In genomic region chr14:56903304-56904021, GRCh38 we compare ENCODE assay signal across 15 cellular contexts.
DNase-seq lines count a peak whose midpoint lies in the region; ATAC-seq and TF ChIP-seq lines count a peak whose summit lies in the region.
"Had no signal": no experiment of that assay in that cellular context is flagged by ENCODE, and none has a peak within 500 bp of the region (broad histone marks: within the 10 kb centered on the region; RNA-seq: fewer than 3 reads in every experiment).

No MANE protein-coding gene starts in this region.

- H2AFZ ChIP-seq in GM23338, result no peak overlapping the region

- no peak overlapping the region for H4K8ac ChIP-seq in mesendoderm (ENCODE audit: low read depth, low read length)

- no peak overlapping the region for H4K5ac ChIP-seq in mesendoderm (ENCODE audit: low read length)

- H3K4me1 Mint-ChIP-seq in GM23338 (peaks cover 69% of the 10 kb centered on the region), WTC11 (peaks cover 75% of the 10 kb centered on the region)
- H3K4me1 Mint-ChIP-seq: B cell had no signal

- no peak overlapping the region for H2AK5ac ChIP-seq in mesendoderm (ENCODE audit: low read length)

- peak overlapping the region; percentile 59 for H3K4me2 ChIP-seq in GM23338
- no peak overlapping the region for H3K4me2 ChIP-seq in mesendoderm (ENCODE audit: low read length)

- H3K27ac Mint-ChIP-seq in GM23338, result peak overlapping the region; percentile 54
- H3K27ac Mint-ChIP-seq in WTC11, result peak overlapping the region; percentile 88
- H3K27ac Mint-ChIP-seq: B cell; CD4-positive, alpha-beta T cell had no signal

- H3K27ac ChIP-seq in GM23338 (ENCODE audit: low read depth) (peak overlapping the region; percentile 20), HUES48 (ENCODE audit: low read depth, low read length) (peak overlapping the region; percentile 91), mesendoderm (ENCODE audit: low read depth, low read length) (no peak overlapping the region)

- peaks cover 3% of the 10 kb centered on the region; the same call in 2 of the 3 replicates for H3K9me3 Mint-ChIP-seq in GM23338
- peaks cover 5% of the 10 kb centered on the region; the same call in 1 of the 2 replicates for H3K9me3 Mint-ChIP-seq in WTC11
- H3K9me3 Mint-ChIP-seq: CD4-positive, alpha-beta T cell had no signal

- H3K79me1 ChIP-seq in mesendoderm (ENCODE audit: low read length), result no peaks in the 10 kb centered on the region

- DNase-seq in GM23338 (ENCODE audit: low spot score), result peak; percentile 62
- DNase-seq in WTC11 (ENCODE audit: low spot score), result no peak
- no peak for DNase-seq in mesendoderm
- no peak for DNase-seq in Right ventricle myocardium superior
- DNase-seq in cerebellar cortex (ENCODE audit: low spot score), result no peak
- DNase-seq in retina, result no peak
- DNase-seq: C1 segment of cervical spinal cord; Calu3; CD4-positive, alpha-beta T cell; DMS79; GOT3 had no signal

- H3K23ac ChIP-seq in mesendoderm (ENCODE audit: low read length), result no peak overlapping the region

- no peaks in the 10 kb centered on the region for H3K9me3 ChIP-seq in HUES48 (ENCODE audit: control insufficient read depth, insufficient read depth, low read length)

- H3K27me3 Mint-ChIP-seq in GM23338 (ENCODE audit: insufficient read depth, low read depth, poor library complexity), result peaks cover 5% of the 10 kb centered on the region
- peaks cover 55% of the 10 kb centered on the region for H3K27me3 Mint-ChIP-seq in WTC11 (ENCODE audit: low read depth)

- peak overlapping the region; percentile 58 for H3K4me3 Mint-ChIP-seq in GM23338
- peak overlapping the region; percentile 41 for H3K4me3 Mint-ChIP-seq in WTC11
- H3K4me3 Mint-ChIP-seq: B cell; CD4-positive, alpha-beta T cell had no signal

- H3K18ac ChIP-seq in mesendoderm (ENCODE audit: low read length), result no peak overlapping the region

- no CpG with 5 or more reads among the region's 7 CpGs for WGBS in mesendoderm (ENCODE audit: extremely low coverage, insufficient coverage, low lambda C conversion rate)

- ATAC-seq in GM23338 (peak; percentile 12; the same call in 2 of the 3 replicates), WTC11 (peak; percentile 4), Right ventricle myocardium superior (ENCODE audit: poor library complexity) (no peak)
- ATAC-seq: GM12878, HCT116 had no signal

- peak overlapping the region; percentile 32 for H3K4me3 ChIP-seq in GM23338
- H3K4me3 ChIP-seq in HUES48 (ENCODE audit: low read depth, low read length), result peak overlapping the region; percentile 24
- no peak overlapping the region for H3K4me3 ChIP-seq in mesendoderm (ENCODE audit: low read length)
- H3K4me3 ChIP-seq: GM12878 had no signal

- H3K79me2 ChIP-seq in GM23338 (replicated peaks; ENCODE audit: insufficient read depth) (no peaks in the 10 kb centered on the region), mesendoderm (ENCODE audit: control insufficient read depth, insufficient read depth, low read length) (no peaks in the 10 kb centered on the region)

- CTCF ChIA-PET in WTC11 (lab: Charles Lee), result interaction anchor here (0.8 to 1.5 kb wide), 5 partner anchors 10 to 148 kb away, joined by 3 to 4 read pairs (median 3); no protein-coding TSS in a partner anchor

- H3K36me3 Mint-ChIP-seq in GM23338 (ENCODE audit: low read depth) (0 out of 3 replicates have a peak, but pooled peaks cover 2% of the 10 kb centered on the region), WTC11 (no peaks in the 10 kb centered on the region)

- H2BK120ac ChIP-seq in mesendoderm (ENCODE audit: low read depth, low read length), result peak overlapping the region; percentile 10

- POLR2A ChIA-PET in WTC11 (lab: Charles Lee), result interaction anchor here (0.6 to 1.1 kb wide), 2 partner anchors 9 to 15 kb away, joined by 3 to 4 read pairs; no protein-coding TSS in a partner anchor

- H3F3A ChIP-seq in GM23338 (replicated peaks; ENCODE audit: low read depth), result no peaks in the 10 kb centered on the region

- peak overlapping the region; percentile 8 for H3K9ac ChIP-seq in HUES48 (ENCODE audit: low read depth, low read length)
- no peak overlapping the region for H3K9ac ChIP-seq in mesendoderm (ENCODE audit: low read length)

- intact Hi-C loops in Right ventricle myocardium superior (cut with DNase I), result no loop called here

- no peak overlapping the region for H2BK15ac ChIP-seq in mesendoderm (replicated peaks; ENCODE audit: low read depth)

- H3K4me1 ChIP-seq in GM23338 (ENCODE audit: insufficient read depth), result peaks cover 50% of the 10 kb centered on the region
- peaks cover 73% of the 10 kb centered on the region for H3K4me1 ChIP-seq in HUES48 (ENCODE audit: control insufficient read depth, insufficient read depth, low read length)
- H3K4me1 ChIP-seq in mesendoderm (ENCODE audit: control insufficient read depth, low read depth, low read length), result peaks cover 17% of the 10 kb centered on the region

- TF ChIP-seq CTCF in GM23338 (conservative IDR thresholded peaks at IDR 0.05; ENCODE audit: low read depth in 2 of 2), result no peak
- TF ChIP-seq CTCF in WTC11 (IDR thresholded peaks at IDR 0.05), result no peak

- no peaks in the 10 kb centered on the region for H4K20me1 ChIP-seq in GM23338 (replicated peaks; ENCODE audit: insufficient read depth)

- no peaks in the 10 kb centered on the region for H3K36me3 ChIP-seq in GM23338 (ENCODE audit: insufficient read depth)
- no peaks in the 10 kb centered on the region for H3K36me3 ChIP-seq in HUES48 (ENCODE audit: control insufficient read depth, insufficient read depth, low read length)
- H3K36me3 ChIP-seq in mesendoderm (ENCODE audit: control insufficient read depth, insufficient read depth, low read length), result no peaks in the 10 kb centered on the region

- no peaks in the 10 kb centered on the region for H3K9me2 ChIP-seq in GM23338 (ENCODE audit: insufficient read depth)

- H3K4ac ChIP-seq in mesendoderm (ENCODE audit: low read depth, low read length), result no peak overlapping the region

- H3K27me3 ChIP-seq in GM23338 (ENCODE audit: insufficient read depth), result peaks cover 16% of the 10 kb centered on the region
- H3K27me3 ChIP-seq in HUES48 (ENCODE audit: control insufficient read depth, insufficient read depth, low read length), result peaks cover 6% of the 10 kb centered on the region
- no peaks in the 10 kb centered on the region for H3K27me3 ChIP-seq in mesendoderm (ENCODE audit: insufficient read depth, low read length, poor library complexity)

- H2BK5ac ChIP-seq in mesendoderm (ENCODE audit: low read length), result no peak overlapping the region

- no peak overlapping the region for H3K56ac ChIP-seq in mesendoderm (ENCODE audit: low read length)

TF ChIP-seq in GM23338, 12 proteins besides CTCF, POLR2A, EP300 and RAD21:
- TF ChIP-seq STAT1 (IDR thresholded peaks at IDR 0.05; ENCODE audit: unreplicated experiment) (no peak), NANOG (IDR thresholded peaks at IDR 0.05; ENCODE audit: borderline replicate concordance) (peak; percentile 96), ZNF331 (CRISPR knock-in tag; IDR thresholded peaks at IDR 0.05; ENCODE audit: low read depth) (no peak), JUNB (IDR thresholded peaks at IDR 0.05; ENCODE audit: unreplicated experiment) (no peak), EZH2 (IDR thresholded peaks at IDR 0.05; ENCODE audit: low read depth, unreplicated experiment) (no peak), CREB1 (CRISPR knock-in tag; IDR thresholded peaks at IDR 0.05; ENCODE audit: low read depth) (no peak)

TF ChIP-seq in WTC11, 78 proteins besides CTCF, POLR2A, EP300 and RAD21 (continues in another document):
- TF ChIP-seq TP53 (CRISPR knock-in tag; IDR thresholded peaks at IDR 0.05) (no peak; the same call in 1 of the 2 replicates), RORB (CRISPR knock-in tag; IDR thresholded peaks at IDR 0.05) (no peak), NR2C2 (CRISPR knock-in tag; IDR thresholded peaks at IDR 0.05) (no peak), CREM (CRISPR knock-in tag; IDR thresholded peaks at IDR 0.05) (no peak), ZNF263 (CRISPR knock-in tag; IDR thresholded peaks at IDR 0.05; ENCODE audit: low read depth) (no peak), SMAD3 (CRISPR knock-in tag; IDR thresholded peaks at IDR 0.05; ENCODE audit: borderline replicate concordance) (no peak), SP1 (CRISPR knock-in tag; conservative IDR thresholded peaks at IDR 0.05) (0 out of 2 replicates have a peak, but pooled peaks have one; percentile 14), FOXK1 (CRISPR knock-in tag; IDR thresholded peaks at IDR 0.05) (peak; percentile 34; the same call in 1 of the 2 replicates), TEAD1 (CRISPR knock-in tag; IDR thresholded peaks at IDR 0.05) (no peak), ZNF219 (CRISPR knock-in tag; IDR thresholded peaks at IDR 0.05; ENCODE audit: borderline replicate concordance) (no peak), GABPB1 (CRISPR knock-in tag; IDR thresholded peaks at IDR 0.05) (no peak), ZNF423 (CRISPR knock-in tag; IDR thresholded peaks at IDR 0.05) (no peak), ZBTB21 (CRISPR knock-in tag; IDR thresholded peaks at IDR 0.05; ENCODE audit: borderline replicate concordance) (no peak)
- TF ChIP-seq, protein P1, sequence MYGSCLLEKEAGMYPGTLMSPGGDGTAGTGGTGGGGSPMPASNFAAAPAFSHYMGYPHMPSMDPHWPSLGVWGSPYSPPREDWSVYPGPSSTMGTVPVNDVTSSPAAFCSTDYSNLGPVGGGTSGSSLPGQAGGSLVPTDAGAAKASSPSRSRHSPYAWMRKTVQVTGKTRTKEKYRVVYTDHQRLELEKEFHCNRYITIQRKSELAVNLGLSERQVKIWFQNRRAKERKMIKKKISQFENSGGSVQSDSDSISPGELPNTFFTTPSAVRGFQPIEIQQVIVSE (CRISPR knock-in tag; IDR thresholded peaks at IDR 0.05; ENCODE audit: borderline replicate concordance), result no peak
- TF ChIP-seq, protein P2, sequence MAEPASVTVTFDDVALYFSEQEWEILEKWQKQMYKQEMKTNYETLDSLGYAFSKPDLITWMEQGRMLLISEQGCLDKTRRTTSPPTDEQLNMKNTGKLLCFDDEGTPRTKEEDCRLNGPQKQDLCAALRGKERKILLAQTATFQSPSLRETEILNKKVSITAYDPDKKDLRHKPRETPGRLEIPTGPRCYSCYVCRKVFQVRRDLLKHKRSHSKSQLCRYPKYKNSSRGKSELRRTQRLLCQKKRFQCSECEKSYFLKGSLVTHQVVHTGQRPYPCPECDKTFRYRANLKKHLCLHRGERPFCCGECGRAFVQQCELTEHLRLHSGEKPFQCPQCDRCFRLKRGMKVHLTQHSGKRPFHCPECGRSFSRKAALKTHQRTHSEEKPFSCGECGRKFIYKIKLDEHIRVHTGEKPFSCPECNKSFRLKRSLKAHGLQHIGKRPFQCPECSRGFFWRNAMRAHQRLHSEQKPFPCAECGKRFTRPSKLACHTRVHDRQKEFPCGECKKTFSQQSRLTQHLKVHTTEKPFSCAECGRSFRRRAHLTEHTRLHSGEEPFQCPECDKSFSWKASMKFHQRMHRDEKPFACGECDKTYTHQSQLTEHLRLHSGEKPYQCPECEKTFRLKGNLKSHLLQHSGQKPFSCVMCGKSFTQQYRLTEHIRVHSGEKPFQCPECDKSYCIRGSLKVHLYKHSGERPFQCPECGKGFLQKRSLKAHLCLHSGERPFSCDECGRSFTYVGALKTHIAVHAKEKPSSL (CRISPR knock-in tag; conservative IDR thresholded peaks at IDR 0.05), result no peak
